31 cellular contexts compared by ENCODE assay signal in the genomic region with DNA sequence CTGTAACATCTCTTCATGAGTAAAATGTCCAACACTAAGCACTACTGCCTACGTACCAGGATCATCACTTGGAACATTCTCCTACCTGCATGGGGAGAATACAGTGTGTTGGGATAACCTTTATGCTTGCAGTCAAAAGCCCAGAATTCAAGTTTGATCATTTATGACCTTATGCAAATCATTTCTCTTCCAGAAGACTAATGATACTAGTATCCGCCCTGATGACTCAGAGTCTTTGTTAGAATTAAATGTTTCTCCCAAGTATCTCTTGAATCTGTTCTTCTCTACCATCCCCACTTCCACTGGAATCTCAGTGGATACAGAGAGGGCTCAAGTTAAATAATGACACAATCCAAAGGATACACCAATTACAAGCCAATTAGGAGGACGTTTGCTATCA. TPM values are rescaled to one million over a fixed set of nuclear protein-coding genes. Genes with fewer than 3 reads are reported as not detected.
"Had no signal": no experiment of that assay in that cellular context is flagged by ENCODE, and none has a peak within 500 bp of the region (broad histone marks: within the 10 kb centered on the region; RNA-seq: fewer than 3 reads in every experiment).

No MANE protein-coding gene starts in this region.

- H3K4me1 ChIP-seq: heart left ventricle, pancreas, prostate gland, tibial artery had no signal

- H3K27me3 ChIP-seq: pancreas, sigmoid colon, upper lobe of right lung had no signal

- H3K4me3 ChIP-seq: heart left ventricle, pancreas, prostate gland, sigmoid colon, tibial artery, upper lobe of right lung had no signal

- DNase-seq: activated CD4-positive, alpha-beta T cell treated with anti-CD3 and anti-CD28 coated beads for 1 hour; activated CD4-positive, alpha-beta T cell treated with anti-CD3 and anti-CD28 coated beads, Interleukin-2, amount 50 U/mL, for 1 hour; activated CD8-positive, alpha-beta T cell treated with anti-CD3 and anti-CD28 coated beads for 36 hours; activated T-cell treated with anti-CD3 and anti-CD28 coated beads, Interleukin-2, amount 50 U/mL, for 4 hours; dermis blood vessel endothelial cell; effector CD8-positive, alpha-beta T cell; heart left ventricle; hypothalamus; immature natural killer cell; midbrain; naive thymus-derived CD4-positive, alpha-beta T cell; nucleus accumbens; pancreas; sigmoid colon; small intestine; stimulated activated CD4-positive, alpha-beta T cell treated with anti-CD3 and anti-CD28 coated beads, Interleukin-4, amount 100 ng/mL, for 4 hours; stimulated activated CD8-positive, alpha-beta memory T cell treated with anti-CD3 and anti-CD28 coated beads, Interleukin-4, amount 100 ng/mL, for 48 hours; stimulated activated naive CD8-positive, alpha-beta T cell treated with anti-CD3 and anti-CD28 coated beads, Interleukin-15, amount 100 ng/mL, for 72 hours; T-helper 2 cell; tibial artery; upper lobe of right lung had no signal

- ATAC-seq: activated CD8-positive, alpha-beta T cell treated with anti-CD3 and anti-CD28 coated beads for 36 hours; activated naive CD4-positive, alpha-beta T cell treated with anti-CD3 and anti-CD28 coated beads, Interleukin-2, amount 50 U/mL, for 72 hours; activated T-cell treated with anti-CD3 and anti-CD28 coated beads, Interleukin-2, amount 50 U/mL, for 4 hours; heart left ventricle; naive thymus-derived CD4-positive, alpha-beta T cell; pancreas; stimulated activated memory B cell treated with anti-CD40 and anti-IgM and Interleukin-4, amounts not matched to agents 10 μg/mL and 1 μg/mL and 100 μg/mL, for 72 hours; stimulated activated naive CD8-positive, alpha-beta T cell treated with anti-CD3 and anti-CD28 coated beads, Interleukin-15, amount 100 ng/mL, for 72 hours; upper lobe of right lung; WTC11 had no signal

- H3K36me3 ChIP-seq: heart left ventricle, pancreas, prostate gland, sigmoid colon, tibial artery, upper lobe of right lung had no signal

- H3K27ac ChIP-seq: heart left ventricle, pancreas, prostate gland, sigmoid colon, tibial artery, upper lobe of right lung had no signal

- H3K9me3 ChIP-seq: heart left ventricle, pancreas, prostate gland, sigmoid colon, tibial artery, upper lobe of right lung had no signal

RNA-seq across cellular contexts. Expression of gene MAJIN, which starts 12.4 kb away (rescaled TPM):
- total RNA-seq: activated CD8-positive, alpha-beta T cell treated with anti-CD3 and anti-CD28 coated beads for 36 hours; activated T-cell treated with anti-CD3 and anti-CD28 coated beads, Interleukin-2, amount 50 U/mL, for 4 hours; activated T-helper 2 cell treated with anti-CD3 and anti-CD28 coated beads, Interferon-gamma antibody, Interleukin-2, Interleukin-4, amounts not matched to agents 10 μg/mL and 5 μg/mL and 100 μg/mL, durations not matched to agents 14 hours and 24 hours and 36 hours; epithelial cell of proximal tubule; fibroblast of lung; heart left ventricle; lower leg skin; sigmoid colon; upper lobe of right lung; WTC11 had no signal
- polyA plus RNA-seq: fibroblast of lung, heart left ventricle, immature natural killer cell, neural cell, small intestine had no signal

RNA-seq across cellular contexts. Expression of gene GPHA2, which starts 23.8 kb away (rescaled TPM):
- total RNA-seq: activated CD8-positive, alpha-beta T cell treated with anti-CD3 and anti-CD28 coated beads for 36 hours; activated naive CD4-positive, alpha-beta T cell treated with anti-CD3 and anti-CD28 coated beads, Interleukin-2, amount 50 U/mL, for 72 hours; activated T-cell treated with anti-CD3 and anti-CD28 coated beads, Interleukin-2, amount 50 U/mL, for 4 hours; activated T-helper 2 cell treated with anti-CD3 and anti-CD28 coated beads, Interferon-gamma antibody, Interleukin-2, Interleukin-4, amounts not matched to agents 10 μg/mL and 5 μg/mL and 100 μg/mL, durations not matched to agents 14 hours and 24 hours and 36 hours; dermis blood vessel endothelial cell; epithelial cell of proximal tubule; fibroblast of lung; kidney epithelial cell; lower leg skin; prostate gland; upper lobe of right lung had no signal
- polyA plus RNA-seq: fibroblast of lung; heart left ventricle; immature natural killer cell; naive thymus-derived CD4-positive, alpha-beta T cell; neural cell had no signal

RNA-seq across cellular contexts. Expression of gene BATF2, which starts 37.3 kb away (rescaled TPM):
- total RNA-seq: activated CD8-positive, alpha-beta T cell treated with anti-CD3 and anti-CD28 coated beads for 36 hours; activated naive CD4-positive, alpha-beta T cell treated with anti-CD3 and anti-CD28 coated beads, Interleukin-2, amount 50 U/mL, for 72 hours had no signal
- polyA plus RNA-seq: immature natural killer cell; naive thymus-derived CD4-positive, alpha-beta T cell; neural cell had no signal
